In the genomic region with DNA sequence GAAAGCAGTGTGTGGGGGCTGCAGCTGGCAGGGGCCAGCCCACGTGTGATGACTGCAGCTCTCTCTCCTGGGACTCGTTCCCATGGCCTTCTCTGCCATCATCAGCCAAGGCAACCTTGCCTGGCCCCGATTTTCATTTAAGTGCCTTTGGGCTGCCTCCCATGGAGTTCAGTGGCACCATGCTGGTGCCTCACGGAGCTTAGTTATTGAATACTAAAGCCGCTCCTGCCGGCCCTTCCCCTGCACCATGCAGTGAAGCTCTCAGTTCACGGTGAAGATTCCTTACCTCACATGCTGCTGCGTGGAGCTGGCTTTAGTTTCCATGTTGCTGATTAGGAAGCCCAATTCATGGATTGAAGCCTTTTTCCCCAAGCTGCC, we compare ENCODE assay signal across 18 cellular contexts.
A peak's percentile ranks its signal among the peaks of the same experiment; 100 is the strongest.
DNase-seq lines count a peak whose midpoint lies in the region; ATAC-seq and TF ChIP-seq lines count a peak whose summit lies in the region.
"Had no signal": no experiment of that assay in that cellular context is flagged by ENCODE, and none has a peak within 500 bp of the region (broad histone marks: within the 10 kb centered on the region; RNA-seq: fewer than 3 reads in every experiment).

No MANE protein-coding gene starts in this region.

- H3K27me3 ChIP-seq in A673 (replicated peaks; ENCODE audit: insufficient read depth, low read depth, low read length, poor library complexity) (no peaks in the 10 kb centered on the region), iPS-18a (ENCODE audit: control insufficient read depth, insufficient read depth, low read length) (peaks cover 11% of the 10 kb centered on the region), upper lobe of left lung (no peaks in the 10 kb centered on the region), mammary epithelial cell (ENCODE audit: insufficient read depth, low read length) (no peaks in the 10 kb centered on the region)

- dilution Hi-C loops in mammary epithelial cell (cut with HindIII; ENCODE audit: low sequenced_read_pairs) = no loop called here

- POLR2A ChIA-PET in A673 (lab: Charles Lee; ENCODE audit: low non-redundant PET) (no interaction called here), HEK293 (lab: Yijun Ruan, JAX) (no interaction called here)

- no peaks in the 10 kb centered on the region for H3K36me3 Mint-ChIP-seq in activated naive CD8-positive, alpha-beta T cell treated with anti-CD3 and anti-CD28 coated beads, Interleukin-2, amount 50 U/mL, for 24 hours (ENCODE audit: low read depth)
- H3K36me3 Mint-ChIP-seq: CD14-positive monocyte had no signal

- no peak for TF ChIP-seq POLR2A in upper lobe of left lung (IDR thresholded peaks at IDR 0.05)

- ATAC-seq in upper lobe of left lung (ENCODE audit: low FRiP score in 2 of 2) = no peak
- no peak for ATAC-seq in activated naive CD8-positive, alpha-beta T cell treated with anti-CD3 and anti-CD28 coated beads, Interleukin-2, amount 50 U/mL, for 24 hours
- ATAC-seq: A549 had no signal

- no TSS peak for BruUV-seq in A673 (replicated peaks; lab: Mats Ljungman, UMichigan)
- no TSS peak for BruUV-seq in mammary epithelial cell (replicated peaks; lab: Mats Ljungman, UMichigan)

- no peak overlapping the region for H3K27ac Mint-ChIP-seq in activated naive CD8-positive, alpha-beta T cell treated with anti-CD3 and anti-CD28 coated beads, Interleukin-2, amount 50 U/mL, for 24 hours
- H3K27ac Mint-ChIP-seq: CD14-positive monocyte had no signal

- no peak for TF ChIP-seq CTCF in A673 (conservative IDR thresholded peaks at IDR 0.05; ENCODE audit: low read depth, low read length)
- no peak for TF ChIP-seq CTCF in HEK293 (tag by site-specific recombination; IDR thresholded peaks at IDR 0.05)
- no peak for TF ChIP-seq CTCF in upper lobe of left lung (IDR thresholded peaks at IDR 0.05)
- no peak for TF ChIP-seq CTCF in mammary epithelial cell (conservative IDR thresholded peaks at IDR 0.05 in 1 of 2, IDR thresholded peaks at IDR 0.05 in 1 of 2; ENCODE audit: extremely low read depth in 1 of 2, insufficient read depth in 1 of 2, low read depth in 1 of 2, low read length in 2 of 2)

- no peak for TF ChIP-seq EP300 in upper lobe of left lung (IDR thresholded peaks at IDR 0.05)

- peak; percentile 48 for DNase-seq in A673 (ENCODE audit: low spot score)
- peak; percentile 1 for DNase-seq in cerebellar cortex (ENCODE audit: low spot score)
- DNase-seq in SIG-M5 (lab: John Stamatoyannopoulos, UW) = no peak
- DNase-seq in upper lobe of left lung = no peak
- DNase-seq in activated naive CD8-positive, alpha-beta T cell treated with anti-CD3 and anti-CD28 coated beads, Interleukin-2, amount 50 U/mL, for 24 hours = no peak
- DNase-seq in mammary epithelial cell = no peak
- DNase-seq: COR-L47, DMS79, GF-D8, GOT3, NCI-H2081 treated with DMSO at 0.1 percent for 48 hours, NCI-H748 treated with DMSO at 0.1 percent for 48 hours, PC-9, SK-N-SH had no signal

- H3K79me2 ChIP-seq in mammary epithelial cell (ENCODE audit: insufficient read depth, low read length) = no peaks in the 10 kb centered on the region

- H3K27me3 Mint-ChIP-seq in activated naive CD8-positive, alpha-beta T cell treated with anti-CD3 and anti-CD28 coated beads, Interleukin-2, amount 50 U/mL, for 24 hours = no peaks in the 10 kb centered on the region

- intact Hi-C loops in A673 (cut with micrococcal nuclease; ENCODE audit: unreplicated experiment) = no loop called here
- intact Hi-C loops in mammary epithelial cell (cut with micrococcal nuclease) = no loop called here

- H3K9me3 ChIP-seq in A673 (ENCODE audit: low read depth, low read length, poor library complexity, severe bottlenecking) = no peaks in the 10 kb centered on the region
- H3K9me3 ChIP-seq in HEK293 (ENCODE audit: control insufficient read depth, insufficient read depth, low read depth, low read length) = no peaks in the 10 kb centered on the region
- no peaks in the 10 kb centered on the region for H3K9me3 ChIP-seq in iPS-18a (ENCODE audit: control insufficient read depth, low read depth, low read length)
- no peaks in the 10 kb centered on the region for H3K9me3 ChIP-seq in upper lobe of left lung
- H3K9me3 ChIP-seq in mammary epithelial cell (replicated peaks; ENCODE audit: insufficient read depth, low read length) = no peaks in the 10 kb centered on the region
- H3K9me3 ChIP-seq: A549, SK-N-SH had no signal

- H3K4me3 ChIP-seq in A673 (ENCODE audit: low read depth, low read length, poor library complexity, severe bottlenecking) (no peak overlapping the region), HEK293 (ENCODE audit: low read depth, low read length) (no peak overlapping the region), iPS-18a (ENCODE audit: low read length) (peak overlapping the region; percentile 15), upper lobe of left lung (no peak overlapping the region), mammary epithelial cell (replicated peaks in 1 of 3; ENCODE audit: insufficient read depth in 1 of 3, low read depth in 2 of 3, low read length in 3 of 3) (no peak overlapping the region)
- H3K4me3 ChIP-seq: A549, PC-9 had no signal

- H3K4me1 ChIP-seq in A673 (ENCODE audit: insufficient read depth, low read length, poor library complexity, severe bottlenecking) = peaks cover 6% of the 10 kb centered on the region
- H3K4me1 ChIP-seq in HEK293 (ENCODE audit: control insufficient read depth, insufficient read depth, low read length) = no peaks in the 10 kb centered on the region
- peaks cover 11% of the 10 kb centered on the region for H3K4me1 ChIP-seq in iPS-18a (ENCODE audit: control insufficient read depth, low read depth, low read length)
- H3K4me1 ChIP-seq in upper lobe of left lung = peaks cover 0 to 2% (median 0%) of the 10 kb centered on the region in 4 donors
- H3K4me1 ChIP-seq in mammary epithelial cell (ENCODE audit: insufficient read depth, low read length) = no peaks in the 10 kb centered on the region

- H3K9ac ChIP-seq in iPS-18a (ENCODE audit: low read length) (no peak overlapping the region), mammary epithelial cell (ENCODE audit: insufficient read depth, low read length) (no peak overlapping the region)
- H3K9ac ChIP-seq: SK-N-SH had no signal

- no peaks in the 10 kb centered on the region for H4K20me1 ChIP-seq in mammary epithelial cell (ENCODE audit: insufficient read depth, low read length)

- H3K36me3 ChIP-seq in A673 (ENCODE audit: insufficient read depth, low read length, poor library complexity, severe bottlenecking) (no peaks in the 10 kb centered on the region), HEK293 (ENCODE audit: control insufficient read depth in 2 of 2, insufficient read depth in 1 of 2, low read length in 2 of 2) (no peaks in the 10 kb centered on the region), iPS-18a (ENCODE audit: control insufficient read depth, low read depth, low read length) (no peaks in the 10 kb centered on the region), upper lobe of left lung (no peaks in the 10 kb centered on the region), mammary epithelial cell (ENCODE audit: insufficient read depth, low read length) (no peaks in the 10 kb centered on the region)

- H3K4me1 Mint-ChIP-seq in activated naive CD8-positive, alpha-beta T cell treated with anti-CD3 and anti-CD28 coated beads, Interleukin-2, amount 50 U/mL, for 24 hours = no peaks in the 10 kb centered on the region
- H3K4me1 Mint-ChIP-seq: CD14-positive monocyte had no signal

- 62 to 67% methylated on average over 2 to 8 of the region's 8 CpGs for WGBS in upper lobe of left lung, 2 donors
- WGBS in mammary epithelial cell (ENCODE audit: low coverage, missing lambda C conversion rate) = 67% methylated on average over 8 of the region's 8 CpGs

- no peak overlapping the region for H3K27ac ChIP-seq in A673 (ENCODE audit: low read depth, low read length, poor library complexity, severe bottlenecking)
- H3K27ac ChIP-seq in HEK293 (ENCODE audit: extremely low read depth, low read depth, low read length) = no peak overlapping the region
- H3K27ac ChIP-seq in iPS-18a (ENCODE audit: low read length) = no peak overlapping the region
- no peak overlapping the region for H3K27ac ChIP-seq in upper lobe of left lung
- H3K27ac ChIP-seq in mammary epithelial cell (ENCODE audit: insufficient read depth, low read depth, low read length) = no peak overlapping the region
- H3K27ac ChIP-seq: A549, PC-9 had no signal

- H2AFZ ChIP-seq in mammary epithelial cell (ENCODE audit: low read depth, low read length) = no peak overlapping the region
- H2AFZ ChIP-seq: PC-9 had no signal

- no peak overlapping the region for H3K4me2 ChIP-seq in mammary epithelial cell (ENCODE audit: insufficient read depth, low read depth, low read length)
- H3K4me2 ChIP-seq: A549, PC-9, SK-N-SH had no signal

- no peaks in the 10 kb centered on the region for H3K9me3 Mint-ChIP-seq in activated naive CD8-positive, alpha-beta T cell treated with anti-CD3 and anti-CD28 coated beads, Interleukin-2, amount 50 U/mL, for 24 hours

- CTCF ChIA-PET in A673 (lab: Charles Lee) (no interaction called here), HEK293 (lab: Yijun Ruan, JAX) (interaction anchor here (0.5 to 0.6 kb wide), 2 partner anchors 10 to 399 kb away, joined by 3 read pairs; no protein-coding TSS in a partner anchor), mammary epithelial cell (lab: Charles Lee; ENCODE audit: low non-redundant PET) (no interaction called here)

- H3K4me3 Mint-ChIP-seq in activated naive CD8-positive, alpha-beta T cell treated with anti-CD3 and anti-CD28 coated beads, Interleukin-2, amount 50 U/mL, for 24 hours = no peak overlapping the region
- H3K4me3 Mint-ChIP-seq: CD14-positive monocyte had no signal

- in situ Hi-C loops in mammary epithelial cell (cut with MboI; ENCODE audit: low sequenced_read_pairs in 2 of 2) = no loop called here

TF ChIP-seq in HEK293, 187 proteins besides CTCF, POLR2A, EP300 and RAD21 (continues in another document):
- peak; percentile 42 for TF ChIP-seq ZFHX2 (tag by site-specific recombination; conservative IDR thresholded peaks at IDR 0.05)
- no peak for TF ChIP-seq ZNF214 (tag by site-specific recombination; IDR thresholded peaks at IDR 0.05; ENCODE audit: borderline replicate concordance)
- TF ChIP-seq ZIC2 (tag by site-specific recombination; IDR thresholded peaks at IDR 0.05) = peak; percentile 94

Comparison
In these comparisons a context has a peak if more than half of its experiments do, and no peak if none do; other contexts are left out.
1. DNase-seq: peak in A673 (single experiment) and cerebellar cortex (single experiment); none in SIG-M5 (single experiment), upper lobe of left lung (0 of 2), activated naive CD8-positive, alpha-beta T cell treated with anti-CD3 and anti-CD28 coated beads, Interleukin-2, amount 50 U/mL, for 24 hours (single experiment) and mammary epithelial cell (single experiment).